1 cellular context compared by ENCODE assay signal in the genomic region with DNA sequence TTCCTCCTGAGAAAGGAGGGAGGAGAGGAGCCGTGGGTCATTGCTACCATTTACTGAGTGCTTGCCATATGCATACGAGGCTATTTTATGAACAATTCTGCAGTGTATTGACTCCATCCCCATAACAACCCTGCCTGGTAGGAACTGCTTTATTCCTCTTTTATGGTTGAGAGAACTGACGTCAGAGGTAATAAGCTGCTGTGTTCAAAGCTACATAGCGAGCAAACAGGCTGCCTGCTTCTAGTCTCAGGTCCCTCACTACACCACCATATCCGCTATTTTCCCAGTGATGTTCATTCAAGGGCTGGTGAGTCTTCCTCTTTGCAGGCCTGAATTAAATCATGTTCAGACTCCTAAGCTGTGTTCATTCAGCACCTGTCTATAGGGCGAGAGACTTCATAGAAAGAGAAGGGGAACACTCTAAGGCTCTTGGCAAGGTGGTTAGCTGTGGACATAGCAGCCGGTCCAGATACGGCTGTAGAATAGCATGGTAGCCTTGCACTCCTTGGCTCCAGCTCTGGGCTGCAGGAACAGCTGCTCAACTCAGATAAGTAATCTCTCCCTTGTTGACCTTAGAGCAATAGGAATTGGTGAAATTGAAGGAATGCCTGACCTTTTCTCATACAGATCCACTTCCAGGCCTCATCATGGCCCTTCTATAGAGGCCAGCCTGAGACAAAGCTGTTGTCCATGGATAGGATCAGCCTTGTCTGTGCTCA.
TF ChIP-seq lines count a peak whose summit lies in the region.

No MANE protein-coding gene starts in this region.

TF ChIP-seq in K562, 482 proteins besides CTCF, POLR2A, EP300 and RAD21 (continued from another document and continues in another):
- TF ChIP-seq, protein P1, sequence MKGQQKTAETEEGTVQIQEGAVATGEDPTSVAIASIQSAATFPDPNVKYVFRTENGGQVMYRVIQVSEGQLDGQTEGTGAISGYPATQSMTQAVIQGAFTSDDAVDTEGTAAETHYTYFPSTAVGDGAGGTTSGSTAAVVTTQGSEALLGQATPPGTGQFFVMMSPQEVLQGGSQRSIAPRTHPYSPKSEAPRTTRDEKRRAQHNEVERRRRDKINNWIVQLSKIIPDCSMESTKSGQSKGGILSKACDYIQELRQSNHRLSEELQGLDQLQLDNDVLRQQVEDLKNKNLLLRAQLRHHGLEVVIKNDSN (CRISPR knock-in tag; IDR thresholded peaks at IDR 0.05), result no peak
- TF ChIP-seq MIER1 (IDR thresholded peaks at IDR 0.05; ENCODE audit: low read depth) (no peak), YY1 (IDR thresholded peaks at IDR 0.05; ENCODE audit: borderline replicate concordance in 1 of 3, control insufficient read depth in 1 of 3, extremely low read depth in 1 of 3, insufficient read depth in 3 of 3, insufficient read length in 1 of 3, insufficient replicate concordance in 2 of 3, low read depth in 1 of 3, low read length in 2 of 3) (peak in 1 of 3 experiments; percentile 56), GTF2E2 (tag; IDR thresholded peaks at IDR 0.05) (no peak), ZC3H11A (IDR thresholded peaks at IDR 0.05; ENCODE audit: low read depth, low read length) (no peak), GABPB2 (CRISPR knock-in tag; conservative IDR thresholded peaks at IDR 0.05) (no peak), ADNP (tag; IDR thresholded peaks at IDR 0.05) (no peak), GABPA (tag; conservative IDR thresholded peaks at IDR 0.05; ENCODE audit: low read depth) (no peak), ZHX1 (conservative IDR thresholded peaks at IDR 0.05; ENCODE audit: low read length) (no peak), TAL1 (IDR thresholded peaks at IDR 0.05) (peak; percentile 91), ZNF77 (CRISPR knock-in tag; IDR thresholded peaks at IDR 0.05) (no peak), MEIS2 (IDR thresholded peaks at IDR 0.05; ENCODE audit: partially characterized antibody) (no peak), CBFA2T3 (IDR thresholded peaks at IDR 0.05) (peak; percentile 91), BCOR (IDR thresholded peaks at IDR 0.05) (no peak), HMGN3 (IDR thresholded peaks at IDR 0.05; ENCODE audit: borderline replicate concordance, extremely low read depth, insufficient read length, low read depth, low read length) (no peak), THRB (CRISPR knock-in tag; conservative IDR thresholded peaks at IDR 0.05) (no peak), ZNF282 (CRISPR knock-in tag; IDR thresholded peaks at IDR 0.05) (no peak), ZBTB26 (CRISPR knock-in tag; IDR thresholded peaks at IDR 0.05) (no peak), CREBBP (IDR thresholded peaks at IDR 0.05; ENCODE audit: low read depth, low read length) (no peak), KLF16 (IDR thresholded peaks at IDR 0.05) (peak; percentile 34; the same call in 1 of the 2 replicates), TSHZ1 (CRISPR knock-in tag; IDR thresholded peaks at IDR 0.05) (no peak), PHF8 (IDR thresholded peaks at IDR 0.05; ENCODE audit: borderline replicate concordance, low read length) (no peak)
- TF ChIP-seq, protein P2, sequence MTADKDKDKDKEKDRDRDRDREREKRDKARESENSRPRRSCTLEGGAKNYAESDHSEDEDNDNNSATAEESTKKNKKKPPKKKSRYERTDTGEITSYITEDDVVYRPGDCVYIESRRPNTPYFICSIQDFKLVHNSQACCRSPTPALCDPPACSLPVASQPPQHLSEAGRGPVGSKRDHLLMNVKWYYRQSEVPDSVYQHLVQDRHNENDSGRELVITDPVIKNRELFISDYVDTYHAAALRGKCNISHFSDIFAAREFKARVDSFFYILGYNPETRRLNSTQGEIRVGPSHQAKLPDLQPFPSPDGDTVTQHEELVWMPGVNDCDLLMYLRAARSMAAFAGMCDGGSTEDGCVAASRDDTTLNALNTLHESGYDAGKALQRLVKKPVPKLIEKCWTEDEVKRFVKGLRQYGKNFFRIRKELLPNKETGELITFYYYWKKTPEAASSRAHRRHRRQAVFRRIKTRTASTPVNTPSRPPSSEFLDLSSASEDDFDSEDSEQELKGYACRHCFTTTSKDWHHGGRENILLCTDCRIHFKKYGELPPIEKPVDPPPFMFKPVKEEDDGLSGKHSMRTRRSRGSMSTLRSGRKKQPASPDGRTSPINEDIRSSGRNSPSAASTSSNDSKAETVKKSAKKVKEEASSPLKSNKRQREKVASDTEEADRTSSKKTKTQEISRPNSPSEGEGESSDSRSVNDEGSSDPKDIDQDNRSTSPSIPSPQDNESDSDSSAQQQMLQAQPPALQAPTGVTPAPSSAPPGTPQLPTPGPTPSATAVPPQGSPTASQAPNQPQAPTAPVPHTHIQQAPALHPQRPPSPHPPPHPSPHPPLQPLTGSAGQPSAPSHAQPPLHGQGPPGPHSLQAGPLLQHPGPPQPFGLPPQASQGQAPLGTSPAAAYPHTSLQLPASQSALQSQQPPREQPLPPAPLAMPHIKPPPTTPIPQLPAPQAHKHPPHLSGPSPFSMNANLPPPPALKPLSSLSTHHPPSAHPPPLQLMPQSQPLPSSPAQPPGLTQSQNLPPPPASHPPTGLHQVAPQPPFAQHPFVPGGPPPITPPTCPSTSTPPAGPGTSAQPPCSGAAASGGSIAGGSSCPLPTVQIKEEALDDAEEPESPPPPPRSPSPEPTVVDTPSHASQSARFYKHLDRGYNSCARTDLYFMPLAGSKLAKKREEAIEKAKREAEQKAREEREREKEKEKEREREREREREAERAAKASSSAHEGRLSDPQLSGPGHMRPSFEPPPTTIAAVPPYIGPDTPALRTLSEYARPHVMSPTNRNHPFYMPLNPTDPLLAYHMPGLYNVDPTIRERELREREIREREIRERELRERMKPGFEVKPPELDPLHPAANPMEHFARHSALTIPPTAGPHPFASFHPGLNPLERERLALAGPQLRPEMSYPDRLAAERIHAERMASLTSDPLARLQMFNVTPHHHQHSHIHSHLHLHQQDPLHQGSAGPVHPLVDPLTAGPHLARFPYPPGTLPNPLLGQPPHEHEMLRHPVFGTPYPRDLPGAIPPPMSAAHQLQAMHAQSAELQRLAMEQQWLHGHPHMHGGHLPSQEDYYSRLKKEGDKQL (CRISPR knock-in tag; IDR thresholded peaks at IDR 0.05; ENCODE audit: borderline replicate concordance), result no peak
- TF ChIP-seq, protein P3, sequence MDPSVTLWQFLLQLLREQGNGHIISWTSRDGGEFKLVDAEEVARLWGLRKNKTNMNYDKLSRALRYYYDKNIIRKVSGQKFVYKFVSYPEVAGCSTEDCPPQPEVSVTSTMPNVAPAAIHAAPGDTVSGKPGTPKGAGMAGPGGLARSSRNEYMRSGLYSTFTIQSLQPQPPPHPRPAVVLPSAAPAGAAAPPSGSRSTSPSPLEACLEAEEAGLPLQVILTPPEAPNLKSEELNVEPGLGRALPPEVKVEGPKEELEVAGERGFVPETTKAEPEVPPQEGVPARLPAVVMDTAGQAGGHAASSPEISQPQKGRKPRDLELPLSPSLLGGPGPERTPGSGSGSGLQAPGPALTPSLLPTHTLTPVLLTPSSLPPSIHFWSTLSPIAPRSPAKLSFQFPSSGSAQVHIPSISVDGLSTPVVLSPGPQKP (CRISPR knock-in tag; IDR thresholded peaks at IDR 0.05), result no peak
- TF ChIP-seq, protein P4, sequence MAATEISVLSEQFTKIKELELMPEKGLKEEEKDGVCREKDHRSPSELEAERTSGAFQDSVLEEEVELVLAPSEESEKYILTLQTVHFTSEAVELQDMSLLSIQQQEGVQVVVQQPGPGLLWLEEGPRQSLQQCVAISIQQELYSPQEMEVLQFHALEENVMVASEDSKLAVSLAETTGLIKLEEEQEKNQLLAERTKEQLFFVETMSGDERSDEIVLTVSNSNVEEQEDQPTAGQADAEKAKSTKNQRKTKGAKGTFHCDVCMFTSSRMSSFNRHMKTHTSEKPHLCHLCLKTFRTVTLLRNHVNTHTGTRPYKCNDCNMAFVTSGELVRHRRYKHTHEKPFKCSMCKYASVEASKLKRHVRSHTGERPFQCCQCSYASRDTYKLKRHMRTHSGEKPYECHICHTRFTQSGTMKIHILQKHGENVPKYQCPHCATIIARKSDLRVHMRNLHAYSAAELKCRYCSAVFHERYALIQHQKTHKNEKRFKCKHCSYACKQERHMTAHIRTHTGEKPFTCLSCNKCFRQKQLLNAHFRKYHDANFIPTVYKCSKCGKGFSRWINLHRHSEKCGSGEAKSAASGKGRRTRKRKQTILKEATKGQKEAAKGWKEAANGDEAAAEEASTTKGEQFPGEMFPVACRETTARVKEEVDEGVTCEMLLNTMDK (IDR thresholded peaks at IDR 0.05; ENCODE audit: borderline replicate concordance, insufficient read depth, low read depth, low read length, poor library complexity, severe bottlenecking), result no peak
- TF ChIP-seq, protein P5, sequence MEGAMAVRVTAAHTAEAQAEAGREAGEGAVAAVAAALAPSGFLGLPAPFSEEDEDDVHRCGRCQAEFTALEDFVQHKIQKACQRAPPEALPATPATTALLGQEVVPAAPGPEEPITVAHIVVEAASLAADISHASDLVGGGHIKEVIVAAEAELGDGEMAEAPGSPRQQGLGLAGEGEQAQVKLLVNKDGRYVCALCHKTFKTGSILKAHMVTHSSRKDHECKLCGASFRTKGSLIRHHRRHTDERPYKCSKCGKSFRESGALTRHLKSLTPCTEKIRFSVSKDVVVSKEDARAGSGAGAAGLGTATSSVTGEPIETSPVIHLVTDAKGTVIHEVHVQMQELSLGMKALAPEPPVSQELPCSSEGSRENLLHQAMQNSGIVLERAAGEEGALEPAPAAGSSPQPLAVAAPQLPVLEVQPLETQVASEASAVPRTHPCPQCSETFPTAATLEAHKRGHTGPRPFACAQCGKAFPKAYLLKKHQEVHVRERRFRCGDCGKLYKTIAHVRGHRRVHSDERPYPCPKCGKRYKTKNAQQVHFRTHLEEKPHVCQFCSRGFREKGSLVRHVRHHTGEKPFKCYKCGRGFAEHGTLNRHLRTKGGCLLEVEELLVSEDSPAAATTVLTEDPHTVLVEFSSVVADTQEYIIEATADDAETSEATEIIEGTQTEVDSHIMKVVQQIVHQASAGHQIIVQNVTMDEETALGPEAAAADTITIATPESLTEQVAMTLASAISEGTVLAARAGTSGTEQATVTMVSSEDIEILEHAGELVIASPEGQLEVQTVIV (CRISPR knock-in tag; IDR thresholded peaks at IDR 0.05; ENCODE audit: borderline replicate concordance), result no peak
